ENCODE assay signal across 1 cellular context in genomic region chr2:176088048-176088936, GRCh38.
TF ChIP-seq lines count a peak whose summit lies in the region.

No MANE protein-coding gene starts in this region.

TF ChIP-seq in HepG2, 621 proteins besides CTCF, POLR2A, EP300 and RAD21 (continued from another document):
- no peak; the same call in 1 of the 2 replicates for TF ChIP-seq ZNF800 (CRISPR knock-in tag; IDR thresholded peaks at IDR 0.05)
- peak; percentile 29; the same call in 1 of the 2 replicates for TF ChIP-seq ELF3 (CRISPR knock-in tag; IDR thresholded peaks at IDR 0.05)
- peak; percentile 58 for TF ChIP-seq PHF8 (CRISPR knock-in tag; IDR thresholded peaks at IDR 0.05)
- TF ChIP-seq ZNF549 (CRISPR knock-in tag; IDR thresholded peaks at IDR 0.05), result no peak
- peak; percentile 48; the same call in 1 of the 2 replicates for TF ChIP-seq ZNF878 (CRISPR knock-in tag; IDR thresholded peaks at IDR 0.05)
- TF ChIP-seq ZNF501 (CRISPR knock-in tag; IDR thresholded peaks at IDR 0.05), result peak; percentile 79; the same call in 1 of the 2 replicates
- peak; percentile 39 for TF ChIP-seq ATF7-NPFF (CRISPR knock-in tag; IDR thresholded peaks at IDR 0.05; ENCODE audit: low read depth)
- no peak for TF ChIP-seq RAD51 (IDR thresholded peaks at IDR 0.05; ENCODE audit: borderline replicate concordance)
- 0 out of 2 replicates have a peak, but pooled peaks have one; percentile 31 for TF ChIP-seq SMAD1 (CRISPR knock-in tag; IDR thresholded peaks at IDR 0.05; ENCODE audit: borderline replicate concordance, low read depth)
- peak; percentile 51 for TF ChIP-seq TEAD3 (CRISPR knock-in tag; optimal IDR thresholded peaks at IDR 0.05; ENCODE audit: borderline replicate concordance)
- TF ChIP-seq RXRB (CRISPR knock-in tag; IDR thresholded peaks at IDR 0.05; ENCODE audit: borderline replicate concordance), result peak; percentile 56; the same call in 1 of the 2 replicates
- no peak for TF ChIP-seq KDM1A (CRISPR knock-in tag; IDR thresholded peaks at IDR 0.05)
- 0 out of 2 replicates have a peak, but pooled peaks have one; percentile 54 for TF ChIP-seq ZNF142 (CRISPR knock-in tag; IDR thresholded peaks at IDR 0.05)
- TF ChIP-seq GMEB1 (CRISPR knock-in tag; IDR thresholded peaks at IDR 0.05; ENCODE audit: borderline replicate concordance), result 0 out of 2 replicates have a peak, but pooled peaks have one; percentile 40
- no peak for TF ChIP-seq RBFOX2 (IDR thresholded peaks at IDR 0.05; ENCODE audit: low read depth, low read length)
- TF ChIP-seq, protein P1, sequence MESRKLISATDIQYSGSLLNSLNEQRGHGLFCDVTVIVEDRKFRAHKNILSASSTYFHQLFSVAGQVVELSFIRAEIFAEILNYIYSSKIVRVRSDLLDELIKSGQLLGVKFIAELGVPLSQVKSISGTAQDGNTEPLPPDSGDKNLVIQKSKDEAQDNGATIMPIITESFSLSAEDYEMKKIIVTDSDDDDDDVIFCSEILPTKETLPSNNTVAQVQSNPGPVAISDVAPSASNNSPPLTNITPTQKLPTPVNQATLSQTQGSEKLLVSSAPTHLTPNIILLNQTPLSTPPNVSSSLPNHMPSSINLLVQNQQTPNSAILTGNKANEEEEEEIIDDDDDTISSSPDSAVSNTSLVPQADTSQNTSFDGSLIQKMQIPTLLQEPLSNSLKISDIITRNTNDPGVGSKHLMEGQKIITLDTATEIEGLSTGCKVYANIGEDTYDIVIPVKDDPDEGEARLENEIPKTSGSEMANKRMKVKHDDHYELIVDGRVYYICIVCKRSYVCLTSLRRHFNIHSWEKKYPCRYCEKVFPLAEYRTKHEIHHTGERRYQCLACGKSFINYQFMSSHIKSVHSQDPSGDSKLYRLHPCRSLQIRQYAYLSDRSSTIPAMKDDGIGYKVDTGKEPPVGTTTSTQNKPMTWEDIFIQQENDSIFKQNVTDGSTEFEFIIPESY (CRISPR knock-in tag; IDR thresholded peaks at IDR 0.05), result no peak
- TF ChIP-seq ZNF33B (CRISPR knock-in tag; IDR thresholded peaks at IDR 0.05), result 0 out of 2 replicates have a peak, but pooled peaks have one; percentile 33
